ENCODE assay signal across 2 cellular contexts in the genomic region with DNA sequence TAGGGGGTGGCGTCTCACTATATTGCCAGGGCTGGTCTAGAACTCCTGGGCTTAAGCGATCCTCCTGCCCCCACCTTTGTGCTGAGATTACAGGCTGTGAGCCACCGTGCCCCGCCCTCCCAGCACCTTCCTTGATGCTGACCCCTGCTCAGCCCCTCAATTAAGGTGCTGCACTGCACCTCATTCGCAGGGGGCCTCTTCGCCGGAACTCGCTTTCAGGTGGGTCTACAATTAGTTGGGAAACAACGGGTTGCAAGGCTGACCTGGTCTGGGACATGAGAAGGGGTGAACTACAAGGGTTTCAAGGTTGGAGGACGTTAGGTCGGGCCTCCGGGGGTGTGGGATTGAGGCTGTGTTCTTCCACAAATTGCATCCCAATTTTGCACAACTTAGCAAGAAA.
TF ChIP-seq lines count a peak whose summit lies in the region.

No MANE protein-coding gene starts in this region.

TF ChIP-seq in IMR-90, 13 proteins besides CTCF, POLR2A, EP300 and RAD21:
- TF ChIP-seq FOS (IDR thresholded peaks at IDR 0.05; ENCODE audit: low read depth, low read length) (no peak), MXI1 (IDR thresholded peaks at IDR 0.05; ENCODE audit: borderline replicate concordance, low read depth, low read length) (no peak), CEBPB (IDR thresholded peaks at IDR 0.05; ENCODE audit: low read depth, low read length) (no peak), MAZ (IDR thresholded peaks at IDR 0.05; ENCODE audit: borderline replicate concordance, low read depth, low read length) (no peak), RCOR1 (IDR thresholded peaks at IDR 0.05; ENCODE audit: insufficient replicate concordance, low read length) (no peak), CHD1 (IDR thresholded peaks at IDR 0.05; ENCODE audit: low read depth, low read length) (no peak), RFX5 (IDR thresholded peaks at IDR 0.05; ENCODE audit: low read depth, low read length) (no peak), BHLHE40 (IDR thresholded peaks at IDR 0.05; ENCODE audit: low read depth, low read length) (no peak), NFE2L2 (IDR thresholded peaks at IDR 0.05; ENCODE audit: low read depth, low read length) (no peak), MAFK (IDR thresholded peaks at IDR 0.05; ENCODE audit: low read depth, low read length) (no peak)
- TF ChIP-seq, protein P1, sequence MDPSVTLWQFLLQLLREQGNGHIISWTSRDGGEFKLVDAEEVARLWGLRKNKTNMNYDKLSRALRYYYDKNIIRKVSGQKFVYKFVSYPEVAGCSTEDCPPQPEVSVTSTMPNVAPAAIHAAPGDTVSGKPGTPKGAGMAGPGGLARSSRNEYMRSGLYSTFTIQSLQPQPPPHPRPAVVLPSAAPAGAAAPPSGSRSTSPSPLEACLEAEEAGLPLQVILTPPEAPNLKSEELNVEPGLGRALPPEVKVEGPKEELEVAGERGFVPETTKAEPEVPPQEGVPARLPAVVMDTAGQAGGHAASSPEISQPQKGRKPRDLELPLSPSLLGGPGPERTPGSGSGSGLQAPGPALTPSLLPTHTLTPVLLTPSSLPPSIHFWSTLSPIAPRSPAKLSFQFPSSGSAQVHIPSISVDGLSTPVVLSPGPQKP (IDR thresholded peaks at IDR 0.05; ENCODE audit: borderline replicate concordance, low read depth, low read length) = no peak

TF ChIP-seq in K562, 482 proteins besides CTCF, POLR2A, EP300 and RAD21:
- no peak for TF ChIP-seq TEAD1 (CRISPR knock-in tag; IDR thresholded peaks at IDR 0.05)
- 0 out of 2 replicates have a peak, but pooled peaks have one; percentile 8 for TF ChIP-seq SUPT5H (IDR thresholded peaks at IDR 0.05)
